In the genomic region with DNA sequence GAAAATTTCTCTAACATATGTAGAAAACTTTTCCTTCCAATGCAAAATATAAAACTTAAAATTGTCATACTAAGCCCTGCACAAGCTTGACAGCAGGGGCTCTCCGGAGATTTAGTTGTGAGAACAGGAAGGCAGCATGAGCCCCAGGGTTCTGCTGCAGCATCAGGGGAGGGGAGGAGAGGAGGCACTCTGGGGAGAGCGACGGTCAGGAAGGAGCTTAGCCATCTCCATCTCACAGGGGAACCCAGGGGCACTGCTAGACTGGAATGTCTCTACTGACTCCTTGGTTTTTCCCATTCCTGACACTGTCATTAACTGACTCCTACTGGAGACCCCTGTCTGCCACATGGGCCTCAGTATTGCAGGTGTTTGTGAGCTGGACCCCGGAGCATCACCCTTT, we compare ENCODE assay signal across 1 cellular context.
TF ChIP-seq lines count a peak whose summit lies in the region.

No MANE protein-coding gene starts in this region.

TF ChIP-seq in WTC11, 78 proteins besides CTCF, POLR2A, EP300 and RAD21 (continued from another document):
- TF ChIP-seq TCF7 (CRISPR knock-in tag; IDR thresholded peaks at IDR 0.05; ENCODE audit: low read depth) = no peak
- no peak for TF ChIP-seq GTF2I (CRISPR knock-in tag; conservative IDR thresholded peaks at IDR 0.05)
- no peak for TF ChIP-seq SMAD4 (CRISPR knock-in tag; IDR thresholded peaks at IDR 0.05)
- TF ChIP-seq, protein P1, sequence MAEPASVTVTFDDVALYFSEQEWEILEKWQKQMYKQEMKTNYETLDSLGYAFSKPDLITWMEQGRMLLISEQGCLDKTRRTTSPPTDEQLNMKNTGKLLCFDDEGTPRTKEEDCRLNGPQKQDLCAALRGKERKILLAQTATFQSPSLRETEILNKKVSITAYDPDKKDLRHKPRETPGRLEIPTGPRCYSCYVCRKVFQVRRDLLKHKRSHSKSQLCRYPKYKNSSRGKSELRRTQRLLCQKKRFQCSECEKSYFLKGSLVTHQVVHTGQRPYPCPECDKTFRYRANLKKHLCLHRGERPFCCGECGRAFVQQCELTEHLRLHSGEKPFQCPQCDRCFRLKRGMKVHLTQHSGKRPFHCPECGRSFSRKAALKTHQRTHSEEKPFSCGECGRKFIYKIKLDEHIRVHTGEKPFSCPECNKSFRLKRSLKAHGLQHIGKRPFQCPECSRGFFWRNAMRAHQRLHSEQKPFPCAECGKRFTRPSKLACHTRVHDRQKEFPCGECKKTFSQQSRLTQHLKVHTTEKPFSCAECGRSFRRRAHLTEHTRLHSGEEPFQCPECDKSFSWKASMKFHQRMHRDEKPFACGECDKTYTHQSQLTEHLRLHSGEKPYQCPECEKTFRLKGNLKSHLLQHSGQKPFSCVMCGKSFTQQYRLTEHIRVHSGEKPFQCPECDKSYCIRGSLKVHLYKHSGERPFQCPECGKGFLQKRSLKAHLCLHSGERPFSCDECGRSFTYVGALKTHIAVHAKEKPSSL (CRISPR knock-in tag; conservative IDR thresholded peaks at IDR 0.05) = no peak
- no peak for TF ChIP-seq KAT7 (CRISPR knock-in tag; IDR thresholded peaks at IDR 0.05; ENCODE audit: borderline replicate concordance)
- no peak for TF ChIP-seq SMAD3 (CRISPR knock-in tag; IDR thresholded peaks at IDR 0.05; ENCODE audit: borderline replicate concordance)
